In genomic region chr12:50928392-50928791, GRCh38 we compare ENCODE assay signal across 11 cellular contexts. TPM values are rescaled to one million over a fixed set of nuclear protein-coding genes. Genes with fewer than 3 reads are reported as not detected.
DNase-seq lines count a peak whose midpoint lies in the region; ATAC-seq, FAIRE-seq and TF ChIP-seq lines count a peak whose summit lies in the region.
"Had no signal": no experiment of that assay in that cellular context is flagged by ENCODE, and none has a peak within 500 bp of the region (broad histone marks: within the 10 kb centered on the region; RNA-seq: fewer than 3 reads in every experiment).

No MANE protein-coding gene starts in this region.

- no peak overlapping the region for H3K9ac ChIP-seq in parathyroid adenoma

- no peak overlapping the region for H3K27ac ChIP-seq in A673 (ENCODE audit: low read depth, low read length, poor library complexity, severe bottlenecking)
- peak overlapping the region; percentile 5 to 94 (median 48) for H3K27ac ChIP-seq in esophagus squamous epithelium
- no peak overlapping the region for H3K27ac ChIP-seq in parathyroid adenoma

- CTCF ChIA-PET in A673 (lab: Charles Lee) = no interaction called here

- H3K9me3 ChIP-seq in A673 (ENCODE audit: low read depth, low read length, poor library complexity, severe bottlenecking) = no peaks in the 10 kb centered on the region
- H3K9me3 ChIP-seq in esophagus squamous epithelium = no peaks in the 10 kb centered on the region
- H3K9me3 ChIP-seq in parathyroid adenoma (ENCODE audit: control insufficient read depth, low read length) = no peaks in the 10 kb centered on the region

- WGBS in esophagus squamous epithelium, 2 donors = 48 to 49% methylated on average over 3 of the region's 3 CpGs

- H3K9me3 Mint-ChIP-seq in stimulated activated naive CD8-positive, alpha-beta T cell treated with anti-CD3 and anti-CD28 coated beads, Interleukin-15, amount 100 ng/mL, for 72 hours = no peaks in the 10 kb centered on the region

- H3K27me3 Mint-ChIP-seq in stimulated activated naive CD8-positive, alpha-beta T cell treated with anti-CD3 and anti-CD28 coated beads, Interleukin-15, amount 100 ng/mL, for 72 hours = no peaks in the 10 kb centered on the region

- DNase-seq in A673 (ENCODE audit: low spot score) (no peak), MV-4-11 (lab: John Stamatoyannopoulos, UW) (peak; percentile 30), esophagus squamous epithelium (lab: John Stamatoyannopoulos, UW) (no peak), GM12892 (ENCODE audit: insufficient read length) (no peak), NCI-H345 (lab: John Stamatoyannopoulos, UW) (no peak)
- DNase-seq in stimulated activated naive CD8-positive, alpha-beta T cell treated with anti-CD3 and anti-CD28 coated beads, Interleukin-15, amount 100 ng/mL, for 72 hours = no peak
- DNase-seq: activated CD4-positive, alpha-beta T cell treated with anti-CD3 and anti-CD28 coated beads, Interleukin-2, amount 50 U/mL, for 48 hours had no signal

- TF ChIP-seq CTCF in A673 (conservative IDR thresholded peaks at IDR 0.05; ENCODE audit: low read depth, low read length) (no peak), esophagus squamous epithelium (IDR thresholded peaks at IDR 0.05) (no peak), parathyroid adenoma (IDR thresholded peaks at IDR 0.05) (no peak)

- no peak for ATAC-seq in GM21786 (IDR thresholded peaks at IDR 0.05; ENCODE audit: unreplicated experiment)
- no peak for ATAC-seq in stimulated activated naive CD8-positive, alpha-beta T cell treated with anti-CD3 and anti-CD28 coated beads, Interleukin-15, amount 100 ng/mL, for 72 hours

- H3K79me2 ChIP-seq in parathyroid adenoma = no peaks in the 10 kb centered on the region

- H3K4me3 Mint-ChIP-seq in stimulated activated naive CD8-positive, alpha-beta T cell treated with anti-CD3 and anti-CD28 coated beads, Interleukin-15, amount 100 ng/mL, for 72 hours = peak overlapping the region in 1 of 2 donors; percentile 4

- peaks cover 44% of the 10 kb centered on the region for H3K4me1 Mint-ChIP-seq in stimulated activated naive CD8-positive, alpha-beta T cell treated with anti-CD3 and anti-CD28 coated beads, Interleukin-15, amount 100 ng/mL, for 72 hours

- no peak overlapping the region for H3K27ac Mint-ChIP-seq in stimulated activated naive CD8-positive, alpha-beta T cell treated with anti-CD3 and anti-CD28 coated beads, Interleukin-15, amount 100 ng/mL, for 72 hours

- H3K27me3 ChIP-seq in A673 (replicated peaks; ENCODE audit: insufficient read depth, low read depth, low read length, poor library complexity) (no peaks in the 10 kb centered on the region), esophagus squamous epithelium (no peaks in the 10 kb centered on the region), parathyroid adenoma (ENCODE audit: control insufficient read depth, insufficient read depth, low read length) (no peaks in the 10 kb centered on the region)

- POLR2A ChIA-PET in A673 (lab: Charles Lee; ENCODE audit: low non-redundant PET) = no interaction called here

- H3K4me2 ChIP-seq in parathyroid adenoma (ENCODE audit: low read length) = peak overlapping the region; percentile 81

- intact Hi-C loops in A673 (cut with micrococcal nuclease; ENCODE audit: unreplicated experiment) (no loop called here), esophagus squamous epithelium (cut with DNase I) (no loop called here)

- no peak for FAIRE-seq in GM12892 (lab: Jason Lieb, UNC)

- H3K4me1 ChIP-seq in A673 (ENCODE audit: insufficient read depth, low read length, poor library complexity, severe bottlenecking) = peaks cover 29% of the 10 kb centered on the region
- peaks cover 19 to 90% (median 27%) of the 10 kb centered on the region in 3 donors for H3K4me1 ChIP-seq in esophagus squamous epithelium
- peaks cover 7% of the 10 kb centered on the region for H3K4me1 ChIP-seq in parathyroid adenoma

- TF ChIP-seq POLR2A in esophagus squamous epithelium (IDR thresholded peaks at IDR 0.05) (no peak), GM12892 (IDR thresholded peaks at IDR 0.05; ENCODE audit: low read depth, low read length) (no peak)

- H2AFZ ChIP-seq in parathyroid adenoma = no peak overlapping the region

- peak overlapping the region; percentile 59 for H3K4me3 ChIP-seq in A673 (ENCODE audit: low read depth, low read length, poor library complexity, severe bottlenecking)
- peak overlapping the region; percentile 2 to 86 (median 80) for H3K4me3 ChIP-seq in esophagus squamous epithelium
- no peak overlapping the region for H3K4me3 ChIP-seq in parathyroid adenoma (ENCODE audit: low read depth, low read length)

- BruUV-seq in A673 (replicated peaks; lab: Mats Ljungman, UMichigan) = no TSS peak

- H3K36me3 ChIP-seq in A673 (ENCODE audit: insufficient read depth, low read length, poor library complexity, severe bottlenecking) (no peaks in the 10 kb centered on the region), esophagus squamous epithelium (peaks cover 0 to 40% (median 3%) of the 10 kb centered on the region in 3 donors), parathyroid adenoma (ENCODE audit: control insufficient read depth, insufficient read depth, low read length) (no peaks in the 10 kb centered on the region)

RNA-seq across cellular contexts. Expression of gene HIGD1C, which starts 24.0 kb away (rescaled TPM):
- total RNA-seq in A673 (2021) = not detected in 2 replicates
- total RNA-seq in esophagus squamous epithelium = not detected
- not detected for polyA plus RNA-seq in GM12892 (2012; ENCODE audit: missing spikeins)
- total RNA-seq: LHCN-M2 had no signal
- polyA plus RNA-seq: BJ had no signal

Comparison
In these comparisons a context has a peak if more than half of its experiments do, and no peak if none do; other contexts are left out.
1. H3K27ac ChIP-seq: peak in esophagus squamous epithelium (4 of 4); none in A673 (single experiment) and parathyroid adenoma (single experiment).